ENCODE assay signal across 8 cellular contexts in genomic region chr3:23944861-23945652, GRCh38. TPM values are rescaled to one million over a fixed set of nuclear protein-coding genes. Genes with fewer than 3 reads are reported as not detected.
DNase-seq lines count a peak whose midpoint lies in the region; ATAC-seq and TF ChIP-seq lines count a peak whose summit lies in the region.

TSS of gene NR1D2 (plus strand) at chr3:23945286. CDS start at chr3:23945579, 293 bp downstream.

- TF ChIP-seq POLR2A in ovary (IDR thresholded peaks at IDR 0.05) = peak; percentile 87

- peak within 1 kb of the TSS; percentile 96 for H3K27ac Mint-ChIP-seq in activated naive CD8-positive, alpha-beta T cell

- peak; percentile 75 for DNase-seq in KBM-7
- DNase-seq in head of caudate nucleus = peak; percentile 45 to 95 (median 88)
- DNase-seq in ovary = peak; percentile 85 to 89 (median 87)
- peak; percentile 32 for DNase-seq in thoracic aorta (ENCODE audit: low spot score)

- peak within 1 kb of the TSS; percentile 77 for H3K9ac ChIP-seq in ES-I3 (ENCODE audit: low read depth, low read length)

- H3K9me3 ChIP-seq in ES-I3 (ENCODE audit: control insufficient read depth, insufficient read depth, low read length) (no peaks in the 10 kb centered on the region), ovary (no peaks in the 10 kb centered on the region), thoracic aorta (no peaks in the 10 kb centered on the region)

- H3K27ac ChIP-seq in ovary = peak within 1 kb of the TSS; percentile 98
- H3K27ac ChIP-seq in thoracic aorta = peak within 1 kb of the TSS; percentile 88 to 96

- TF ChIP-seq CTCF in ovary (IDR thresholded peaks at IDR 0.05) (peak in 1 of 3 donors; percentile 37), thoracic aorta (IDR thresholded peaks at IDR 0.05) (no peak)

- TF ChIP-seq EP300 in ovary (IDR thresholded peaks at IDR 0.05) = no peak

- 0 to 1% (median 1%) methylated on average over 40 to 87 of the region's 88 CpGs for WGBS in ovary, 3 donors

- no peaks in the 10 kb centered on the region for H3K36me3 ChIP-seq in ES-I3 (ENCODE audit: insufficient read depth, low read length)
- no peaks in the 10 kb centered on the region for H3K36me3 ChIP-seq in ovary
- H3K36me3 ChIP-seq in thoracic aorta = no peaks in the 10 kb centered on the region

- no peaks in the 10 kb centered on the region for H3K9me3 Mint-ChIP-seq in activated naive CD8-positive, alpha-beta T cell (ENCODE audit: low read depth)

- in situ Hi-C loops in KBM-7 (cut with MboI; ENCODE audit: low pct_unique_long_range_greater_than_20kb, low sequenced_read_pairs) = no loop called here

- no peaks in the 10 kb centered on the region for H3K27me3 Mint-ChIP-seq in activated naive CD8-positive, alpha-beta T cell

- ATAC-seq in GM21737 (IDR thresholded peaks at IDR 0.05; ENCODE audit: unreplicated experiment) = peak; percentile 55
- peak; percentile 57 for ATAC-seq in SK-N-SH treated with all-trans-retinoic acid at 6 μM for 48 hours
- ATAC-seq in thoracic aorta (ENCODE audit: insufficient number of reproducible peaks, low FRiP score, low read depth) = peak; percentile 71

- intact Hi-C loops in head of caudate nucleus (cut with DNase I) (loop anchor here (1.0 kb wide), 1 partner anchor 28 kb away; the partner anchor contains the start of gene RPL15), ovary (cut with DNase I) (loop anchor here in 2 of 4 donors (2.0 kb wide), 1 partner anchor 28 kb away; the partner anchor contains the start of genes NKIRAS1 (in 2 of the 2) and RPL15 (in 2 of the 2))

- H3K4me3 ChIP-seq in ovary (peak within 1 kb of the TSS; percentile 82), thoracic aorta (peak within 1 kb of the TSS; percentile 94)

- H3K27me3 ChIP-seq in ovary (no peaks in the 10 kb centered on the region), thoracic aorta (replicated peaks; ENCODE audit: insufficient read depth) (no peaks in the 10 kb centered on the region)

- H3K36me3 Mint-ChIP-seq in activated naive CD8-positive, alpha-beta T cell = peaks cover 6% of the 10 kb centered on the region

- H3K4me1 ChIP-seq in ES-I3 (ENCODE audit: insufficient read depth, low read length) (peaks cover 19% of the 10 kb centered on the region), ovary (ENCODE audit: insufficient read depth) (peaks cover 8% of the 10 kb centered on the region), thoracic aorta (ENCODE audit: control insufficient read depth in 1 of 2, low read depth in 2 of 2) (peaks cover 25 to 42% of the 10 kb centered on the region in 2 donors)

- H3K4me3 Mint-ChIP-seq in activated naive CD8-positive, alpha-beta T cell = peak within 1 kb of the TSS; percentile 92

- H3K4me1 Mint-ChIP-seq in activated naive CD8-positive, alpha-beta T cell (ENCODE audit: low read depth) = peaks cover 32% of the 10 kb centered on the region

TF ChIP-seq in SK-N-SH treated with all-trans-retinoic acid at 6 μM for 48 hours, 23 proteins besides CTCF, POLR2A, EP300 and RAD21:
- TF ChIP-seq ZC3H10 (CRISPR knock-in tag; IDR thresholded peaks at IDR 0.05) = no peak

RNA-seq across cellular contexts. Expression of gene NR1D2, which starts in this region (rescaled TPM):
- 10 to 100 TPM; 29.9 to 74.3 (median 37.2) TPM for total RNA-seq in ovary
- 10 to 100 TPM; 26.9 to 33.3 TPM for polyA plus RNA-seq in ovary
- total RNA-seq in thoracic aorta = 10 to 100 TPM; 33.0 to 41.6 TPM

Comparison
In these comparisons a context has a peak if more than half of its experiments do, and no peak if none do; other contexts are left out.
1. Peak in every context shown above with its lines: DNase-seq, ATAC-seq, H3K4me3 ChIP-seq and H3K27ac ChIP-seq.
2. DNase-seq: peak in every context shown above with its lines; median percentile 88 in head of caudate nucleus; 87 in ovary; 75 in KBM-7; 32 in thoracic aorta.